Comparison of ENCODE assay signal across 21 cellular contexts in genomic region chr6:105588116-105588710, GRCh38.
DNase-seq lines count a peak whose midpoint lies in the region; ATAC-seq and TF ChIP-seq lines count a peak whose summit lies in the region.
"Had no signal": no experiment of that assay in that cellular context is flagged by ENCODE, and none has a peak within 500 bp of the region (broad histone marks: within the 10 kb centered on the region; RNA-seq: fewer than 3 reads in every experiment).

No MANE protein-coding gene starts in this region.

- no CpG with 5 or more reads among the region's 6 CpGs for WGBS in neuronal stem cell (ENCODE audit: extremely low coverage in 2 of 2, insufficient read length in 2 of 2, insufficient replicate concordance in 1 of 2), 2 donors
- WGBS in body of pancreas, 2 donors: 62 to 69% methylated on average over 6 of the region's 6 CpGs

- H3K27me3 ChIP-seq in neuronal stem cell (ENCODE audit: control insufficient read depth in 3 of 3, insufficient read depth in 3 of 3, low read depth in 1 of 3, low read length in 3 of 3) (no peaks in the 10 kb centered on the region), body of pancreas (no peaks in the 10 kb centered on the region)
- H3K27me3 ChIP-seq: transverse colon had no signal

- H2BK120ac ChIP-seq in neuronal stem cell (ENCODE audit: low read depth, low read length): no peak overlapping the region

- H3K4me3 ChIP-seq in neuronal stem cell (ENCODE audit: low read length in 2 of 2): no peak overlapping the region
- H3K4me3 ChIP-seq in body of pancreas: no peak overlapping the region
- H3K4me3 ChIP-seq: transverse colon had no signal

- H3K4me1 ChIP-seq in neuronal stem cell (ENCODE audit: control insufficient read depth in 2 of 2, insufficient read depth in 1 of 2, low read depth in 1 of 2, low read length in 2 of 2) (peaks cover 1 to 16% of the 10 kb centered on the region in 2 donors), body of pancreas (no peaks in the 10 kb centered on the region)

- H3K4me1 Mint-ChIP-seq in activated T-cell treated with anti-CD3 and anti-CD28 coated beads, Interleukin-2, amount 50 U/mL, for 72 hours (ENCODE audit: low read depth): peaks cover 55% of the 10 kb centered on the region
- peaks cover 30% of the 10 kb centered on the region for H3K4me1 Mint-ChIP-seq in activated T-cell treated with anti-CD3 and anti-CD28 coated beads, Interleukin-2, amount 50 U/mL, for 4 hours (ENCODE audit: low read depth)
- H3K4me1 Mint-ChIP-seq in activated T-helper 17 cell treated with anti-CD3 and anti-CD28 coated beads, Interleukin-2, amount 50 U/mL, for 72 hours: peaks cover 22% of the 10 kb centered on the region

- H3K27me3 Mint-ChIP-seq in activated T-cell treated with anti-CD3 and anti-CD28 coated beads, Interleukin-2, amount 50 U/mL, for 72 hours (ENCODE audit: low read depth): no peaks in the 10 kb centered on the region
- no peaks in the 10 kb centered on the region for H3K27me3 Mint-ChIP-seq in activated T-cell treated with anti-CD3 and anti-CD28 coated beads, Interleukin-2, amount 50 U/mL, for 4 hours (ENCODE audit: low read depth)
- no peaks in the 10 kb centered on the region for H3K27me3 Mint-ChIP-seq in activated T-helper 17 cell treated with anti-CD3 and anti-CD28 coated beads, Interleukin-2, amount 50 U/mL, for 72 hours
- H3K27me3 Mint-ChIP-seq: stimulated activated naive CD8-positive, alpha-beta T cell treated with anti-CD3 and anti-CD28 coated beads, Interleukin-15, Interleukin-2, amounts not matched to agents 100 ng/mL and 50 ng/mL, for 24 hours had no signal

- no peaks in the 10 kb centered on the region for H3K79me1 ChIP-seq in neuronal stem cell (ENCODE audit: low read depth, low read length)

- H2AK5ac ChIP-seq in neuronal stem cell (ENCODE audit: low read depth, low read length): no peak overlapping the region

- peak overlapping the region; percentile 76 for H2AFZ ChIP-seq in neuronal stem cell (ENCODE audit: low read length)

- no peak overlapping the region for H3K27ac Mint-ChIP-seq in activated T-cell treated with anti-CD3 and anti-CD28 coated beads, Interleukin-2, amount 50 U/mL, for 72 hours
- H3K27ac Mint-ChIP-seq in activated T-helper 17 cell treated with anti-CD3 and anti-CD28 coated beads, Interleukin-2, amount 50 U/mL, for 72 hours: no peak overlapping the region
- H3K27ac Mint-ChIP-seq: nephron progenitor cell; stimulated activated naive CD8-positive, alpha-beta T cell treated with anti-CD3 and anti-CD28 coated beads, Interleukin-15, Interleukin-2, amounts not matched to agents 100 ng/mL and 50 ng/mL, for 24 hours had no signal

- H3K14ac ChIP-seq in neuronal stem cell (ENCODE audit: low read length): no peak overlapping the region

- H3K9me3 Mint-ChIP-seq in activated T-cell treated with anti-CD3 and anti-CD28 coated beads, Interleukin-2, amount 50 U/mL, for 72 hours: no peaks in the 10 kb centered on the region
- H3K9me3 Mint-ChIP-seq in activated T-cell treated with anti-CD3 and anti-CD28 coated beads, Interleukin-2, amount 50 U/mL, for 4 hours: no peaks in the 10 kb centered on the region
- H3K9me3 Mint-ChIP-seq in activated T-helper 17 cell treated with anti-CD3 and anti-CD28 coated beads, Interleukin-2, amount 50 U/mL, for 72 hours: no peaks in the 10 kb centered on the region
- H3K9me3 Mint-ChIP-seq: stimulated activated naive CD8-positive, alpha-beta T cell treated with anti-CD3 and anti-CD28 coated beads, Interleukin-15, Interleukin-2, amounts not matched to agents 100 ng/mL and 50 ng/mL, for 24 hours had no signal

- intact Hi-C loops in body of pancreas (cut with DNase I): no loop called here

- H2BK5ac ChIP-seq in neuronal stem cell (ENCODE audit: low read length): no peak overlapping the region

- H3K27ac ChIP-seq in KOPT-K1 (ENCODE audit: low read depth, low read length, poor library complexity, severe bottlenecking): peak overlapping the region; percentile 86
- no peak overlapping the region for H3K27ac ChIP-seq in neuronal stem cell (replicated peaks; ENCODE audit: low read length)
- H3K27ac ChIP-seq in body of pancreas: no peak overlapping the region
- H3K27ac ChIP-seq: KMS-11, transverse colon had no signal

- no peak overlapping the region for H4K91ac ChIP-seq in neuronal stem cell (ENCODE audit: low read depth, low read length, poor library complexity)

- H3K4ac ChIP-seq in neuronal stem cell (ENCODE audit: low read length): no peak overlapping the region

- H3K36me3 ChIP-seq in KOPT-K1 (ENCODE audit: insufficient read depth, low read length) (no peaks in the 10 kb centered on the region), neuronal stem cell (replicated peaks in 1 of 2; ENCODE audit: control insufficient read depth in 2 of 2, insufficient read depth in 2 of 2, low read length in 2 of 2) (no peaks in the 10 kb centered on the region), body of pancreas (replicated peaks in 1 of 2; ENCODE audit: insufficient read depth in 1 of 2, low read depth in 2 of 2) (no peaks in the 10 kb centered on the region)
- H3K36me3 ChIP-seq: transverse colon had no signal

- H3K18ac ChIP-seq in neuronal stem cell (ENCODE audit: low read length): no peak overlapping the region

- no peak for TF ChIP-seq CTCF in body of pancreas (IDR thresholded peaks at IDR 0.05)

- no peak overlapping the region for H2BK12ac ChIP-seq in neuronal stem cell (ENCODE audit: low read length)

- no peak overlapping the region for H2BK15ac ChIP-seq in neuronal stem cell (ENCODE audit: low read length)

- H3K4me2 ChIP-seq in neuronal stem cell (ENCODE audit: insufficient read depth, low read length, poor library complexity, severe bottlenecking): no peak overlapping the region
- H3K4me2 ChIP-seq: KMS-11 had no signal

- H3K9me3 ChIP-seq in KOPT-K1 (ENCODE audit: insufficient read depth, low read length, poor library complexity, severe bottlenecking) (no peaks in the 10 kb centered on the region), neuronal stem cell (replicated peaks in 1 of 2; ENCODE audit: control insufficient read depth in 2 of 2, insufficient read depth in 1 of 2, low read depth in 1 of 2, low read length in 2 of 2) (peaks cover 0 to 8% of the 10 kb centered on the region in 2 donors), body of pancreas (no peaks in the 10 kb centered on the region)
- H3K9me3 ChIP-seq: transverse colon had no signal

- no peak for DNase-seq in activated T-cell treated with anti-CD3 and anti-CD28 coated beads, Interleukin-2, amount 50 U/mL, for 72 hours
- no peak for DNase-seq in activated T-cell treated with anti-CD3 and anti-CD28 coated beads, Interleukin-2, amount 50 U/mL, for 4 hours
- no peak for DNase-seq in neuronal stem cell (ENCODE audit: low spot score)
- no peak for DNase-seq in body of pancreas
- DNase-seq in retina: no peak
- no peak for DNase-seq in stimulated activated CD4-positive, alpha-beta T cell treated with anti-CD3 and anti-CD28 coated beads, Interleukin-2, amount 100 ng/mL, for 48 hours
- DNase-seq: activated CD4-positive, alpha-beta T cell treated with anti-CD3 and anti-CD28 coated beads for 1 hour; activated naive CD4-positive, alpha-beta T cell treated with Interleukin-2 at 50 U/mL for 16 hours; effector CD8-positive, alpha-beta T cell; left cardiac atrium; NCI-H1092; NCI-H1930; NCI-H82; nephron progenitor cell; posterior cingulate gyrus; stimulated activated CD4-positive, alpha-beta T cell treated with anti-CD3 and anti-CD28 coated beads, Interleukin-2, amount 100 ng/mL, for 24 hours; transverse colon had no signal

- H3K36me3 Mint-ChIP-seq in activated T-cell treated with anti-CD3 and anti-CD28 coated beads, Interleukin-2, amount 50 U/mL, for 72 hours (ENCODE audit: insufficient read depth in 2 of 2): no peaks in the 10 kb centered on the region
- H3K36me3 Mint-ChIP-seq in activated T-cell treated with anti-CD3 and anti-CD28 coated beads, Interleukin-2, amount 50 U/mL, for 4 hours (ENCODE audit: insufficient read depth): no peaks in the 10 kb centered on the region
- H3K36me3 Mint-ChIP-seq in activated T-helper 17 cell treated with anti-CD3 and anti-CD28 coated beads, Interleukin-2, amount 50 U/mL, for 72 hours (ENCODE audit: low read depth): no peaks in the 10 kb centered on the region

- TF ChIP-seq POLR2A in body of pancreas (IDR thresholded peaks at IDR 0.05): no peak

- no peak for ATAC-seq in activated T-cell treated with anti-CD3 and anti-CD28 coated beads, Interleukin-2, amount 50 U/mL, for 72 hours (replicated peaks in 1 of 2)
- no peak for ATAC-seq in activated T-cell treated with anti-CD3 and anti-CD28 coated beads, Interleukin-2, amount 50 U/mL, for 4 hours
- ATAC-seq in activated T-helper 17 cell treated with anti-CD3 and anti-CD28 coated beads, Interleukin-2, amount 50 U/mL, for 72 hours (replicated peaks): no peak
- ATAC-seq in body of pancreas: no peak
- ATAC-seq: left cardiac atrium had no signal

- H3K9ac ChIP-seq in neuronal stem cell (ENCODE audit: low read depth, low read length, poor library complexity): no peak overlapping the region
- H3K9ac ChIP-seq: KMS-11 had no signal

- H4K8ac ChIP-seq in neuronal stem cell (ENCODE audit: low read depth, low read length): no peak overlapping the region

- H3K23ac ChIP-seq in neuronal stem cell (ENCODE audit: low read depth, low read length, poor library complexity): no peak overlapping the region

- peak overlapping the region; percentile 64 to 72 for H3K4me3 Mint-ChIP-seq in activated T-cell treated with anti-CD3 and anti-CD28 coated beads, Interleukin-2, amount 50 U/mL, for 72 hours
- no peak overlapping the region for H3K4me3 Mint-ChIP-seq in activated T-cell treated with anti-CD3 and anti-CD28 coated beads, Interleukin-2, amount 50 U/mL, for 4 hours
- H3K4me3 Mint-ChIP-seq in activated T-helper 17 cell treated with anti-CD3 and anti-CD28 coated beads, Interleukin-2, amount 50 U/mL, for 72 hours: peak overlapping the region; percentile 50
- H3K4me3 Mint-ChIP-seq: nephron progenitor cell had no signal
